Comparison of ENCODE assay signal across 14 cellular contexts in genomic region chr5:135013947-135014570, GRCh38. TPM values are rescaled to one million over a fixed set of nuclear protein-coding genes. Genes with fewer than 3 reads are reported as not detected.
DNase-seq lines count a peak whose midpoint lies in the region; ATAC-seq and TF ChIP-seq lines count a peak whose summit lies in the region.
"Had no signal": no experiment of that assay in that cellular context is flagged by ENCODE, and none has a peak within 500 bp of the region (broad histone marks: within the 10 kb centered on the region; RNA-seq: fewer than 3 reads in every experiment).

No MANE protein-coding gene starts in this region.

- H3K4me1 ChIP-seq in heart right ventricle (peaks cover 0 to 23% (median 8%) of the 10 kb centered on the region in 9 donors), spleen (no peaks in the 10 kb centered on the region)

- H3K36me3 ChIP-seq in heart right ventricle (no peaks in the 10 kb centered on the region), spleen (no peaks in the 10 kb centered on the region)

- H3K36me3 Mint-ChIP-seq in activated T-helper 2 cell treated with anti-CD3 and anti-CD28 coated beads, Interferon-gamma antibody, Interleukin-2, Interleukin-4, amounts not matched to agents 10 μg/mL and 5 μg/mL and 100 μg/mL, durations not matched to agents 14 hours and 24 hours and 36 hours (ENCODE audit: low read depth), result no peaks in the 10 kb centered on the region

- no peaks in the 10 kb centered on the region for H3K4me1 Mint-ChIP-seq in activated T-helper 2 cell treated with anti-CD3 and anti-CD28 coated beads, Interferon-gamma antibody, Interleukin-2, Interleukin-4, amounts not matched to agents 10 μg/mL and 5 μg/mL and 100 μg/mL, durations not matched to agents 14 hours and 24 hours and 36 hours (ENCODE audit: low read depth)
- H3K4me1 Mint-ChIP-seq: stimulated activated naive B cell treated with anti-CD40 and anti-IgM and Interleukin-4, amounts not matched to agents 10 μg/mL and 1 μg/mL and 100 μg/mL, for 72 hours had no signal

- H3K27ac Mint-ChIP-seq in activated T-helper 2 cell treated with anti-CD3 and anti-CD28 coated beads, Interferon-gamma antibody, Interleukin-2, Interleukin-4, amounts not matched to agents 10 μg/mL and 5 μg/mL and 100 μg/mL, durations not matched to agents 14 hours and 24 hours and 36 hours, result no peak overlapping the region
- H3K27ac Mint-ChIP-seq: stimulated activated naive B cell treated with anti-CD40 and anti-IgM and Interleukin-4, amounts not matched to agents 10 μg/mL and 1 μg/mL and 100 μg/mL, for 72 hours had no signal

- TF ChIP-seq CTCF in heart right ventricle (IDR thresholded peaks at IDR 0.05) (no peak), spleen (IDR thresholded peaks at IDR 0.05 in 8 of 11, conservative IDR thresholded peaks at IDR 0.05 in 3 of 11) (no peak)

- ATAC-seq in heart right ventricle, result peak; percentile 34 to 80 (median 66)
- ATAC-seq: GM12878; stimulated activated naive B cell treated with anti-CD40 and anti-IgM and Interleukin-4, amounts not matched to agents 10 μg/mL and 1 μg/mL and 100 μg/mL, for 72 hours had no signal

- WGBS in heart right ventricle, 2 donors, result 50 to 56% methylated on average over 10 of the region's 10 CpGs
- WGBS in spleen, 5 donors, result 73 to 90% (median 86%) methylated on average over 10 of the region's 10 CpGs

- TF ChIP-seq POLR2A in spleen (IDR thresholded peaks at IDR 0.05), result no peak

- H3K27ac ChIP-seq in heart right ventricle (peak overlapping the region in 1 of 10 donors; percentile 6), spleen (no peak overlapping the region)

- DNase-seq in HCEC 1CT, result peak; percentile 24
- DNase-seq in activated T-helper 2 cell treated with anti-CD3 and anti-CD28 coated beads, Interferon-gamma antibody, Interleukin-2, Interleukin-4, amounts not matched to agents 10 μg/mL and 5 μg/mL and 100 μg/mL, durations not matched to agents 14 hours and 24 hours and 36 hours (ENCODE audit: low spot score), result peak; percentile 3
- no peak for DNase-seq in heart right ventricle
- DNase-seq in spleen, result peak; percentile 35
- DNase-seq in GM19238 (ENCODE audit: insufficient read length, low spot score), result no peak
- no peak for DNase-seq in NCI-H146 treated with DMSO at 0.1 percent for 48 hours (lab: John Stamatoyannopoulos, UW; ENCODE audit: unreplicated experiment)
- DNase-seq in RPMI8226, result no peak
- DNase-seq in effector CD4-positive, alpha-beta T cell, result no peak
- DNase-seq: activated T-cell treated with anti-CD3 and anti-CD28 coated beads, Interleukin-2, amount 50 U/mL, for 48 hours; NCI-H345; stimulated activated CD4-positive, alpha-beta T cell treated with anti-CD3 and anti-CD28 coated beads, Interleukin-1b, Interleukin-23, amount 100 ng/mL, for 48 hours; stimulated activated naive B cell treated with anti-CD40 and anti-IgM and Interleukin-4, amounts not matched to agents 10 μg/mL and 1 μg/mL and 100 μg/mL, for 72 hours had no signal

- no peaks in the 10 kb centered on the region for H3K27me3 ChIP-seq in heart right ventricle
- H3K27me3 ChIP-seq in spleen (replicated peaks in 1 of 7), result no peaks in the 10 kb centered on the region

- H3K9me3 ChIP-seq in heart right ventricle, result no peaks in the 10 kb centered on the region
- H3K9me3 ChIP-seq in spleen, result no peaks in the 10 kb centered on the region

- no peak overlapping the region for H3K4me3 Mint-ChIP-seq in activated T-helper 2 cell treated with anti-CD3 and anti-CD28 coated beads, Interferon-gamma antibody, Interleukin-2, Interleukin-4, amounts not matched to agents 10 μg/mL and 5 μg/mL and 100 μg/mL, durations not matched to agents 14 hours and 24 hours and 36 hours (ENCODE audit: low read depth)
- H3K4me3 Mint-ChIP-seq: stimulated activated naive B cell treated with anti-CD40 and anti-IgM and Interleukin-4, amounts not matched to agents 10 μg/mL and 1 μg/mL and 100 μg/mL, for 72 hours had no signal

- intact Hi-C loops in activated T-helper 2 cell treated with anti-CD3 and anti-CD28 coated beads, Interferon-gamma antibody, Interleukin-2, Interleukin-4, amounts not matched to agents 10 μg/mL and 5 μg/mL and 100 μg/mL, durations not matched to agents 14 hours and 24 hours and 36 hours (cut with micrococcal nuclease), result no loop called here
- intact Hi-C loops in heart right ventricle (cut with DNase I) (no loop called here), spleen (cut with DNase I; ENCODE audit: low total_unique reads) (no loop called here)

- no peaks in the 10 kb centered on the region for H3K9me3 Mint-ChIP-seq in activated T-helper 2 cell treated with anti-CD3 and anti-CD28 coated beads, Interferon-gamma antibody, Interleukin-2, Interleukin-4, amounts not matched to agents 10 μg/mL and 5 μg/mL and 100 μg/mL, durations not matched to agents 14 hours and 24 hours and 36 hours

- no peak overlapping the region for H3K4me3 ChIP-seq in heart right ventricle
- H3K4me3 ChIP-seq in spleen, result no peak overlapping the region
- H3K4me3 ChIP-seq: GM12878 had no signal

- peaks cover 2% of the 10 kb centered on the region for H3K27me3 Mint-ChIP-seq in activated T-helper 2 cell treated with anti-CD3 and anti-CD28 coated beads, Interferon-gamma antibody, Interleukin-2, Interleukin-4, amounts not matched to agents 10 μg/mL and 5 μg/mL and 100 μg/mL, durations not matched to agents 14 hours and 24 hours and 36 hours (ENCODE audit: low read depth)

RNA-seq across cellular contexts. Expression of gene PITX1, which starts 20.0 kb away (rescaled TPM):
- 0.39 and 0.46 TPM in 2 replicates for total RNA-seq in activated T-helper 2 cell treated with anti-CD3 and anti-CD28 coated beads, Interferon-gamma antibody, Interleukin-2, Interleukin-4, amounts not matched to agents 10 μg/mL and 5 μg/mL and 100 μg/mL, durations not matched to agents 14 hours and 24 hours and 36 hours
- total RNA-seq in heart right ventricle, result under 1 TPM in 3 of 10 donors, not detected in 7; 0.11 to 0.24 (median 0.14) TPM
- polyA plus RNA-seq in heart right ventricle, result under 1 TPM in 1 of 2 donors, not detected in 1; 0.06 TPM
- under 1 TPM in 1 of 7 donors, not detected in 6; 0.98 TPM for total RNA-seq in spleen
- under 1 TPM; 0.04 to 0.38 (median 0.09) TPM for polyA plus RNA-seq in spleen

RNA-seq across cellular contexts. Expression of gene CATSPER3, which starts 46.4 kb away (rescaled TPM):
- total RNA-seq in activated T-helper 2 cell treated with anti-CD3 and anti-CD28 coated beads, Interferon-gamma antibody, Interleukin-2, Interleukin-4, amounts not matched to agents 10 μg/mL and 5 μg/mL and 100 μg/mL, durations not matched to agents 14 hours and 24 hours and 36 hours, result 0.34 and 0.90 TPM in 2 replicates
- total RNA-seq in heart right ventricle (under 1 TPM; 0.37 to 0.82 (median 0.62) TPM), spleen (under 1 TPM in 4 of 7 donors, not detected in 3; 0.40 to 0.89 (median 0.65) TPM)
- polyA plus RNA-seq in heart right ventricle (1 to 10 TPM; 1.0 to 1.1 TPM), spleen (under 1 TPM; 0.35 to 0.44 (median 0.39) TPM)
- total RNA-seq: epithelial cell of proximal tubule had no signal

Comparison
In these comparisons a context has a peak if more than half of its experiments do, and no peak if none do; other contexts are left out.
1. DNase-seq: peak in HCEC 1CT (single experiment), activated T-helper 2 cell treated with anti-CD3 and anti-CD28 coated beads, Interferon-gamma antibody, Interleukin-2, Interleukin-4, amounts not matched to agents 10 μg/mL and 5 μg/mL and 100 μg/mL, durations not matched to agents 14 hours and 24 hours and 36 hours (single experiment) and spleen (single experiment); none in heart right ventricle (0 of 2), GM19238 (single experiment), NCI-H146 treated with DMSO at 0.1 percent for 48 hours (single experiment), RPMI8226 (single experiment) and effector CD4-positive, alpha-beta T cell (single experiment).